In the genomic region with DNA sequence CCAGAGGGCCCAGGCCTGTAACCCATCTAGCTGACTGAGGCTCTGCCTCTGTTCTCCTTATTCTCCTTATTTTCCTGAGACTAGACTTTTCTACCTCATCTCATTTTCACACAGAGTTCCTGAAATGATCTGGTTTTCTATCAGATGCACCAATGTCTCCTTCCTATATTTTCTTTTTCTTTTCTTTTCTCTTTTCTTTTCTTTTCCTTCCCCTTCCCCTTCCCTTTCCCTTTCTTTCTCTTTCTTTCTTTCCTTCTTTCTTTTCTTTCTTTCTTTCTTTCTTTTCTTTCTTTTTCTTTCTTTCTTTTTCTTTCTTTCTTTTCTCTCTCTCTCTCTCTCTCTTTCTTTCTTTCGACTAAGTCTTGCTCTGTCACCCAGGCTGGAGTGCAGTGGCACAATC, we compare ENCODE assay signal across 22 cellular contexts. TPM values are rescaled to one million over a fixed set of nuclear protein-coding genes. Genes with fewer than 3 reads are reported as not detected.
"Had no signal": no experiment of that assay in that cellular context is flagged by ENCODE, and none has a peak within 500 bp of the region (broad histone marks: within the 10 kb centered on the region; RNA-seq: fewer than 3 reads in every experiment).

No MANE protein-coding gene starts in this region.

- DNase-seq: IMR-90, Kasumi-1, MM.1S, NCI-H1092 treated with DMSO at 0.1 percent for 48 hours, NCI-H1436, NCI-H187, NCI-H2029, NCI-H2081 treated with DMSO at 0.1 percent for 48 hours, NCI-H2171, NCI-H226, NCI-H446, NCI-H510A, NCI-H524 treated with DMSO at 0.1 percent for 48 hours, NCI-H69, NCI-H774, Right ventricle myocardium superior, RPMI8226, SIG-M5 had no signal

- ATAC-seq: HepG2 had no signal

RNA-seq across cellular contexts. Expression of a gene that starts 3.0 kb away (rescaled TPM):
- total RNA-seq: HepG2 had no signal
- polyA plus RNA-seq: HepG2 had no signal

RNA-seq across cellular contexts. Expression of a gene that starts 22.7 kb away (rescaled TPM):
- total RNA-seq: HepG2, HT1080, IMR-90, M059J, Right ventricle myocardium superior, SJSA1 had no signal
- polyA plus RNA-seq: HepG2, IMR-90 had no signal
